Comparison of ENCODE assay signal across 31 cellular contexts in the genomic region with DNA sequence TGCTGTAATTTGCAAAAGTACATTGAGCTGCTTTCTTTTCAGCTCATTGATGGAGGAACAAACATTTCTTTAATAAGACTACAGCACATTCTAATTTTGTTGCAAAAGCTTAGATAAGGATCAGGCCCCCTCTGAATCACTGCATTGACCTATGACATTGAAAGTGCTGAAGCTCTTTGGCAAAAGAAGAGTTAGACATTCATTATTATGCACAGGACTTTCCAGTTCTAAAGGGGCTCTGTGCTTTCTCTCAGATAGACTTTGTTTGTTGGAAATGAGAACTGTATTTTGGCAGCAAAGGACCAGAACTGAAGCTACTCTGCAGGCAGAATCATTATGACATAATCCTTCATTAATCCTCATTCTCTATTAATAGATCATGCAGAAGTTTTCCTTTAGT.
A peak's percentile ranks its signal among the peaks of the same experiment; 100 is the strongest.
DNase-seq lines count a peak whose midpoint lies in the region; ATAC-seq, FAIRE-seq and TF ChIP-seq lines count a peak whose summit lies in the region.
"Had no signal": no experiment of that assay in that cellular context is flagged by ENCODE, and none has a peak within 500 bp of the region (broad histone marks: within the 10 kb centered on the region; RNA-seq: fewer than 3 reads in every experiment).

No MANE protein-coding gene starts in this region.

- H3K4me3 Mint-ChIP-seq in GM23338 (no peak overlapping the region), astrocyte (ENCODE audit: unreplicated experiment) (no peak overlapping the region)
- H3K4me3 Mint-ChIP-seq: activated CD4-positive, alpha-beta T cell treated with anti-CD3 and anti-CD28 coated beads, Interleukin-2, amount 10 ng/mL, durations not matched to agents 24 days and 14 days; activated naive CD8-positive, alpha-beta T cell treated with anti-CD3 and anti-CD28 coated beads, Interleukin-2, amount 10 ng/mL, durations not matched to agents 7 days and 5 days had no signal

- H3K27me3 ChIP-seq in GM23338 (ENCODE audit: insufficient read depth) (no peaks in the 10 kb centered on the region), astrocyte (ENCODE audit: insufficient read depth, low read length) (no peaks in the 10 kb centered on the region)
- H3K27me3 ChIP-seq: BLaER1 treated with 17β-estradiol and CSF1 and Interleukin-3, amounts not matched to agents 10 nM and 100 nM; neutrophil; thyroid gland had no signal

- intact Hi-C loops in sciatic nerve (cut with DNase I): no loop called here

- no peaks in the 10 kb centered on the region for H3K9me2 ChIP-seq in GM23338 (ENCODE audit: insufficient read depth)

- H3K79me2 ChIP-seq in GM23338 (replicated peaks; ENCODE audit: insufficient read depth) (no peaks in the 10 kb centered on the region), astrocyte (ENCODE audit: insufficient read depth, low read length) (no peaks in the 10 kb centered on the region)

- DNase-seq in GM23338 (ENCODE audit: low spot score) (no peak), astrocyte (ENCODE audit: low read depth) (peak; percentile 47), foreskin melanocyte (peak; percentile 87), sciatic nerve (ENCODE audit: low spot score) (no peak), germinal center (ENCODE audit: low spot score) (no peak), D721Med (ENCODE audit: insufficient read length, low spot score) (no peak)
- DNase-seq in stimulated activated naive CD4-positive, alpha-beta T cell treated with Interleukin-2 at 50 U/mL for 16 hours (lab: John Stamatoyannopoulos, UW): no peak
- DNase-seq: activated CD4-positive, alpha-beta T cell treated with anti-CD3 and anti-CD28 coated beads, Interleukin-2, amount 10 ng/mL, durations not matched to agents 24 days and 14 days; activated effector memory CD4-positive, alpha-beta T cell treated with anti-CD3 and anti-CD28 coated beads, Interleukin-2, amount 50 U/mL, for 16 hours; activated naive CD8-positive, alpha-beta T cell treated with anti-CD3 and anti-CD28 coated beads, Interleukin-2, amount 10 ng/mL, durations not matched to agents 7 days and 5 days; activated T-cell treated with anti-CD3 and anti-CD28 coated beads, Interleukin-2, amount 50 U/mL, for 1 hour; COR-L47; DND-41; effector CD8-positive, alpha-beta T cell; foreskin fibroblast; KG1; left cardiac atrium; mesenchymal stem cell; NCI-H1417; NCI-H2107; NCI-H510A; PC-9; Right ventricle myocardium superior; stimulated activated naive CD4-positive, alpha-beta T cell; SW 1271; T-helper 9 cell; thyroid gland; WERI-Rb-1 had no signal

- no peaks in the 10 kb centered on the region for H3K36me3 ChIP-seq in GM23338 (ENCODE audit: insufficient read depth)
- H3K36me3 ChIP-seq in astrocyte (ENCODE audit: insufficient read depth, low read length): no peaks in the 10 kb centered on the region
- H3K36me3 ChIP-seq: BLaER1 treated with 17β-estradiol and CSF1 and Interleukin-3, amounts not matched to agents 10 nM and 100 nM; neutrophil; thyroid gland; WERI-Rb-1 had no signal

- H3K9me3 Mint-ChIP-seq in GM23338 (no peaks in the 10 kb centered on the region), astrocyte (ENCODE audit: unreplicated experiment) (no peaks in the 10 kb centered on the region)
- H3K9me3 Mint-ChIP-seq: activated CD4-positive, alpha-beta T cell treated with anti-CD3 and anti-CD28 coated beads, Interleukin-2, amount 10 ng/mL, durations not matched to agents 24 days and 14 days; activated naive CD8-positive, alpha-beta T cell treated with anti-CD3 and anti-CD28 coated beads, Interleukin-2, amount 10 ng/mL, durations not matched to agents 7 days and 5 days had no signal

- H3F3A ChIP-seq in GM23338 (replicated peaks; ENCODE audit: low read depth): no peaks in the 10 kb centered on the region

- H3K27ac Mint-ChIP-seq in GM23338 (no peak overlapping the region), astrocyte (ENCODE audit: unreplicated experiment) (no peak overlapping the region)
- H3K27ac Mint-ChIP-seq: activated CD4-positive, alpha-beta T cell treated with anti-CD3 and anti-CD28 coated beads, Interleukin-2, amount 10 ng/mL, durations not matched to agents 24 days and 14 days; activated naive CD8-positive, alpha-beta T cell treated with anti-CD3 and anti-CD28 coated beads, Interleukin-2, amount 10 ng/mL, durations not matched to agents 7 days and 5 days; progenitor cell of endocrine pancreas had no signal

- H3K4me2 ChIP-seq in GM23338: no peak overlapping the region
- peak overlapping the region; percentile 10 for H3K4me2 ChIP-seq in astrocyte (ENCODE audit: low read length)
- H3K4me2 ChIP-seq: BLaER1 treated with 17β-estradiol and CSF1 and Interleukin-3, amounts not matched to agents 10 nM and 100 nM; PC-9 had no signal

- peaks cover 23% of the 10 kb centered on the region for H3K4me1 Mint-ChIP-seq in GM23338
- H3K4me1 Mint-ChIP-seq in astrocyte (ENCODE audit: low read depth, unreplicated experiment): peaks cover 18% of the 10 kb centered on the region
- H3K4me1 Mint-ChIP-seq: activated CD4-positive, alpha-beta T cell treated with anti-CD3 and anti-CD28 coated beads, Interleukin-2, amount 10 ng/mL, durations not matched to agents 24 days and 14 days; activated naive CD8-positive, alpha-beta T cell treated with anti-CD3 and anti-CD28 coated beads, Interleukin-2, amount 10 ng/mL, durations not matched to agents 7 days and 5 days had no signal

- ATAC-seq in GM23338 (no peak), sciatic nerve (peak; percentile 67)
- ATAC-seq: left cardiac atrium had no signal

- H3K27ac ChIP-seq in GM23338 (ENCODE audit: low read depth) (no peak overlapping the region), astrocyte (ENCODE audit: low read depth, low read length) (no peak overlapping the region)
- H3K27ac ChIP-seq: BLaER1 treated with 17β-estradiol and CSF1 and Interleukin-3, amounts not matched to agents 10 nM and 100 nM; neutrophil; PC-9; thyroid gland; WERI-Rb-1 had no signal

- H4K20me1 ChIP-seq in GM23338 (replicated peaks; ENCODE audit: insufficient read depth) (no peaks in the 10 kb centered on the region), astrocyte (ENCODE audit: insufficient read depth, low read length) (no peaks in the 10 kb centered on the region)
- H4K20me1 ChIP-seq: BLaER1 treated with 17β-estradiol and CSF1 and Interleukin-3, amounts not matched to agents 10 nM and 100 nM had no signal

- no peaks in the 10 kb centered on the region for H3K27me3 Mint-ChIP-seq in GM23338 (ENCODE audit: insufficient read depth, low read depth, poor library complexity)
- H3K27me3 Mint-ChIP-seq in astrocyte (ENCODE audit: low read depth, unreplicated experiment): no peaks in the 10 kb centered on the region
- H3K27me3 Mint-ChIP-seq: activated CD4-positive, alpha-beta T cell treated with anti-CD3 and anti-CD28 coated beads, Interleukin-2, amount 10 ng/mL, durations not matched to agents 24 days and 14 days; activated naive CD8-positive, alpha-beta T cell treated with anti-CD3 and anti-CD28 coated beads, Interleukin-2, amount 10 ng/mL, durations not matched to agents 7 days and 5 days had no signal

- TF ChIP-seq CTCF in GM23338 (conservative IDR thresholded peaks at IDR 0.05; ENCODE audit: low read depth in 2 of 2) (no peak), astrocyte (IDR thresholded peaks at IDR 0.05; ENCODE audit: insufficient read depth, low read depth, low read length) (no peak), D721Med (IDR thresholded peaks at IDR 0.05; ENCODE audit: insufficient read depth, missing control alignments) (no peak)

- H3K36me3 Mint-ChIP-seq in GM23338 (ENCODE audit: low read depth) (no peaks in the 10 kb centered on the region), astrocyte (ENCODE audit: low read depth, unreplicated experiment) (no peaks in the 10 kb centered on the region)
- H3K36me3 Mint-ChIP-seq: activated naive CD8-positive, alpha-beta T cell treated with anti-CD3 and anti-CD28 coated beads, Interleukin-2, amount 10 ng/mL, durations not matched to agents 7 days and 5 days had no signal

- H2AFZ ChIP-seq in GM23338 (peak overlapping the region; percentile 25; the same call in 1 of the 2 replicates), astrocyte (ENCODE audit: low read depth, low read length) (no peak overlapping the region)
- H2AFZ ChIP-seq: PC-9 had no signal

- no peak overlapping the region for H3K9ac ChIP-seq in astrocyte (ENCODE audit: low read length)
- H3K9ac ChIP-seq: BLaER1 treated with 17β-estradiol and CSF1 and Interleukin-3, amounts not matched to agents 10 nM and 100 nM had no signal

- H3K4me3 ChIP-seq in GM23338 (no peak overlapping the region), astrocyte (ENCODE audit: insufficient read depth, low read depth, low read length) (no peak overlapping the region)
- H3K4me3 ChIP-seq: BLaER1 treated with 17β-estradiol and CSF1 and Interleukin-3, amounts not matched to agents 10 nM and 100 nM; PC-9; thyroid gland had no signal

- peaks cover 47% of the 10 kb centered on the region for H3K4me1 ChIP-seq in GM23338 (ENCODE audit: insufficient read depth)
- peaks cover 4% of the 10 kb centered on the region for H3K4me1 ChIP-seq in astrocyte (ENCODE audit: insufficient read depth, low read length)
- H3K4me1 ChIP-seq: BLaER1 treated with 17β-estradiol and CSF1 and Interleukin-3, amounts not matched to agents 10 nM and 100 nM; thyroid gland had no signal

- FAIRE-seq in astrocyte (lab: Jason Lieb, UNC) (no peak), D721Med (lab: Jason Lieb, UNC) (no peak)

- H3K9me3 ChIP-seq in astrocyte (ENCODE audit: insufficient read depth, low read depth, low read length): no peaks in the 10 kb centered on the region
- H3K9me3 ChIP-seq: BLaER1 treated with 17β-estradiol and CSF1 and Interleukin-3, amounts not matched to agents 10 nM and 100 nM; neutrophil; thyroid gland had no signal

TF ChIP-seq in GM23338, 12 proteins besides CTCF, POLR2A, EP300 and RAD21 (continues in another document):
- TF ChIP-seq NANOG (IDR thresholded peaks at IDR 0.05; ENCODE audit: borderline replicate concordance): no peak

Comparison
In these comparisons a context has a peak if more than half of its experiments do, and no peak if none do; other contexts are left out.
1. DNase-seq: peak in astrocyte (single experiment) and foreskin melanocyte (single experiment); none in GM23338 (single experiment), sciatic nerve (single experiment), germinal center (single experiment), D721Med (single experiment) and stimulated activated naive CD4-positive, alpha-beta T cell treated with Interleukin-2 at 50 U/mL for 16 hours (single experiment).